17 cellular contexts compared by ENCODE assay signal in the genomic region with DNA sequence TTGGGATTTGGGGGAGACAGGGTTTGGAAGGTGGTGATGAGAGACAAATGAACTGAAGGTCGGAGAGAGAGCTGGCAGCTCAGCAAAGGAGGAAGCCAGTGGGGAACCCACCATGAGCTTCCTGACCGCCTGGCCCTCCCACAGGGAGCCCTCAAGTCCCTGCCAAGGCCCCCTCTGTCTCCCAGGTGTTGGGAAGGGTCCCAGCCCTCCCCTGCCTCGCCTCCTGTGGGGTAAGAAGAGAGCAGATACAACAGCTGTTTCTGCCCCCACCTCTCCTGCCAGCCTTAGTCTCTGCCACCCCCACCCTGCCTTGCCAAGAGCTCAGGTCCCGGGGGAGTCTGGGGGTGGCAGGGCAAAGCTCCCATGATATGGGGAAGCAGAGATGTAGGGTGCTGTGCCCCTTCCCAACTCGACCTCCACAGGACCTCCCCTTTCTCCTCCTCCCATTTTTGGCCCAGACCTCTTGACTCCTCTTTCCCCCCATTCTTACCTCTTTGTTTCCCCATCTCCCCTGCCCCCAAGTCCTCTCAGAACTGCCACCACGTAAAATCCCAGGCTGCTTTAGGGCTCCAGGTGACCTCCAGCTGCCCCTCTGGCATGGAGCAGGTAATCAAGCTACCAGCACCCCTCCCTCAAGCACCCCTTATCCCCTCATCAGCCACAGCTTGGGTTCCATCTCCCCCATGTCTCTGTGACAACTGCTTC. TPM values are rescaled to one million over a fixed set of nuclear protein-coding genes. Genes with fewer than 3 reads are reported as not detected.
A peak's percentile ranks its signal among the peaks of the same experiment; 100 is the strongest.
DNase-seq lines count a peak whose midpoint lies in the region; ATAC-seq and TF ChIP-seq lines count a peak whose summit lies in the region.
"Had no signal": no experiment of that assay in that cellular context is flagged by ENCODE, and none has a peak within 500 bp of the region (broad histone marks: within the 10 kb centered on the region; RNA-seq: fewer than 3 reads in every experiment).

No MANE protein-coding gene starts in this region.

- intact Hi-C loops in activated B cell treated with CpG ODN at 0.5 μM for 24 hours (cut with micrococcal nuclease) (no loop called here), right cardiac atrium (cut with DNase I) (loop anchor here in 2 of 4 donors (10.0 kb wide), 1 partner anchor 54 kb away; no protein-coding TSS in a partner anchor), sigmoid colon (cut with DNase I) (no loop called here)

- peak overlapping the region; percentile 62 to 91 (median 84); a peak in 21 of 22 replicates for H3K9ac ChIP-seq in BLaER1 treated with 17β-estradiol and CSF1 and Interleukin-3, amounts not matched to agents 10 nM and 100 nM

- H3K4me3 Mint-ChIP-seq in activated B cell treated with CpG ODN at 0.5 μM for 24 hours: no peak overlapping the region
- H3K4me3 Mint-ChIP-seq: activated naive CD4-positive, alpha-beta T cell treated with anti-CD3 and anti-CD28 coated beads for 36 hours had no signal

- TF ChIP-seq POLR2A in sigmoid colon (IDR thresholded peaks at IDR 0.05): no peak

- in situ Hi-C loops in ACHN (cut with HindIII; ENCODE audit: low pct_ligation_motif_present, low pct_unique_long_range_greater_than_20kb, low sequenced_read_pairs): no loop called here

- peak overlapping the region; percentile 25 for H3K27ac Mint-ChIP-seq in activated B cell treated with CpG ODN at 0.5 μM for 24 hours
- H3K27ac Mint-ChIP-seq: activated naive CD4-positive, alpha-beta T cell treated with anti-CD3 and anti-CD28 coated beads for 36 hours had no signal

- peaks cover 0 to 42% (median 17%) of the 10 kb centered on the region in 11 experiments; a peak in 17 of 22 replicates for H3K36me3 ChIP-seq in BLaER1 treated with 17β-estradiol and CSF1 and Interleukin-3, amounts not matched to agents 10 nM and 100 nM
- no peaks in the 10 kb centered on the region for H3K36me3 ChIP-seq in sigmoid colon
- H3K36me3 ChIP-seq: neutrophil had no signal

- no peak for TF ChIP-seq EP300 in sigmoid colon (IDR thresholded peaks at IDR 0.05)

- H3K27ac ChIP-seq in BLaER1 treated with 17β-estradiol and CSF1 and Interleukin-3, amounts not matched to agents 10 nM and 100 nM: peak overlapping the region; percentile 66 to 92 (median 86); a peak in 21 of 22 replicates
- H3K27ac ChIP-seq in right cardiac atrium (ENCODE audit: low read length) (peak overlapping the region; percentile 92), sigmoid colon (peak overlapping the region; percentile 83 to 94 (median 90))
- H3K27ac ChIP-seq: neutrophil had no signal

- TF ChIP-seq CTCF in activated B cell treated with CpG ODN at 0.5 μM for 24 hours (IDR thresholded peaks at IDR 0.05) (no peak), sigmoid colon (IDR thresholded peaks at IDR 0.05) (no peak)

- H3K9me3 Mint-ChIP-seq in activated B cell treated with CpG ODN at 0.5 μM for 24 hours: no peaks in the 10 kb centered on the region
- H3K9me3 Mint-ChIP-seq: activated naive CD4-positive, alpha-beta T cell treated with anti-CD3 and anti-CD28 coated beads for 36 hours had no signal

- H3K4me2 ChIP-seq in BLaER1 treated with 17β-estradiol and CSF1 and Interleukin-3, amounts not matched to agents 10 nM and 100 nM: peak overlapping the region; percentile 84 to 100 (median 97)
- H3K4me2 ChIP-seq: hepatocyte had no signal

- H3K9me3 ChIP-seq in BLaER1 treated with 17β-estradiol and CSF1 and Interleukin-3, amounts not matched to agents 10 nM and 100 nM (replicated peaks in 1 of 11): peaks cover 0 to 14% (median 3%) of the 10 kb centered on the region in 11 experiments; a peak in 6 of 22 replicates
- H3K9me3 ChIP-seq in right cardiac atrium (ENCODE audit: control insufficient read depth, low read length): no peaks in the 10 kb centered on the region
- H3K9me3 ChIP-seq in sigmoid colon: no peaks in the 10 kb centered on the region
- H3K9me3 ChIP-seq: neutrophil had no signal

- no peaks in the 10 kb centered on the region for H3K27me3 Mint-ChIP-seq in activated B cell treated with CpG ODN at 0.5 μM for 24 hours

- WGBS in right cardiac atrium: 76% methylated on average over 6 of the region's 6 CpGs
- WGBS in sigmoid colon, 2 donors: 72 to 90% methylated on average over 6 of the region's 6 CpGs

- peaks cover 6% of the 10 kb centered on the region for H3K36me3 Mint-ChIP-seq in activated B cell treated with CpG ODN at 0.5 μM for 24 hours (ENCODE audit: low read depth)

- POLR2A ChIA-PET in activated B cell treated with CpG ODN at 0.5 μM for 24 hours (lab: Charles Lee): interaction anchor here (1.0 to 5.5 kb wide), 5 partner anchors 10 to 99 kb away, joined by 3 to 27 read pairs (median 4); a partner anchor contains a TSS

- H3K4me1 Mint-ChIP-seq in activated B cell treated with CpG ODN at 0.5 μM for 24 hours: peaks cover 37% of the 10 kb centered on the region

- no peaks in the 10 kb centered on the region for H3K27me3 ChIP-seq in BLaER1 treated with 17β-estradiol and CSF1 and Interleukin-3, amounts not matched to agents 10 nM and 100 nM
- H3K27me3 ChIP-seq in right cardiac atrium (ENCODE audit: control insufficient read depth, insufficient read depth): no peaks in the 10 kb centered on the region
- no peaks in the 10 kb centered on the region for H3K27me3 ChIP-seq in sigmoid colon
- H3K27me3 ChIP-seq: hepatocyte had no signal

- peaks cover 90 to 97% (median 94%) of the 10 kb centered on the region in 10 experiments for H3K4me1 ChIP-seq in BLaER1 treated with 17β-estradiol and CSF1 and Interleukin-3, amounts not matched to agents 10 nM and 100 nM
- H3K4me1 ChIP-seq in right cardiac atrium (ENCODE audit: control insufficient read depth, insufficient read depth, low read length): peaks cover 24% of the 10 kb centered on the region
- H3K4me1 ChIP-seq in sigmoid colon: peaks cover 0 to 45% (median 40%) of the 10 kb centered on the region in 4 donors

- H3K4me3 ChIP-seq in BLaER1 treated with 17β-estradiol and CSF1 and Interleukin-3, amounts not matched to agents 10 nM and 100 nM: peak overlapping the region; percentile 10 to 75 (median 62); a peak in 18 of 20 replicates
- peak overlapping the region; percentile 25 for H3K4me3 ChIP-seq in right cardiac atrium (ENCODE audit: low read length)
- no peak overlapping the region for H3K4me3 ChIP-seq in sigmoid colon
- H3K4me3 ChIP-seq: hepatocyte had no signal

- ATAC-seq in activated B cell treated with CpG ODN at 0.5 μM for 24 hours (ENCODE audit: low read depth): no peak
- ATAC-seq in right cardiac atrium: no peak
- no peak for ATAC-seq in GM21390 (IDR thresholded peaks at IDR 0.05; ENCODE audit: unreplicated experiment)

- H4K20me1 ChIP-seq in BLaER1 treated with 17β-estradiol and CSF1 and Interleukin-3, amounts not matched to agents 10 nM and 100 nM: no peaks in the 10 kb centered on the region

- no peak for DNase-seq in activated B cell treated with CpG ODN at 0.5 μM for 24 hours
- DNase-seq in right cardiac atrium: peak in 1 of 3 donors; percentile 53
- no peak for DNase-seq in sigmoid colon
- no peak for DNase-seq in activated CD4-positive, alpha-beta T cell treated with anti-CD3 and anti-CD28 coated beads for 4 hours
- no peak for DNase-seq in dedifferentiated amniotic fluid mesenchymal stem cell (ENCODE audit: extremely low spot score)
- DNase-seq in ACHN: no peak
- DNase-seq: activated CD4-positive, alpha-beta T cell treated with anti-CD3 and anti-CD28 coated beads, Interleukin-2, amount 50 U/mL, for 4 hours; activated naive CD4-positive, alpha-beta T cell treated with anti-CD3 and anti-CD28 coated beads for 36 hours; DMS79; NCI-H1105 treated with DMSO at 0.1 percent for 48 hours; NCI-H510A treated with DMSO at 0.1 percent for 48 hours; T-helper 2 cell had no signal

- CTCF ChIA-PET in activated B cell treated with CpG ODN at 0.5 μM for 24 hours (lab: Charles Lee): interaction anchor here (0.9 to 3.8 kb wide), 4 partner anchors 41 to 118 kb away, joined by 3 to 38 read pairs (median 4); no protein-coding TSS in a partner anchor

RNA-seq across cellular contexts. Expression of a gene that starts 0.6 kb away (rescaled TPM):
- 0.31 and 0.69 TPM in 2 replicates for total RNA-seq in activated B cell treated with CpG ODN at 0.5 μM for 24 hours
- 1,000 to 10,000 TPM; 1,233 to 1,764 (median 1,522) TPM for total RNA-seq in right cardiac atrium
- 2,571 TPM for polyA plus RNA-seq in right cardiac atrium
- total RNA-seq in sigmoid colon: 10 to 100 TPM in 2 of 4 donors, 1 to 10 TPM in 2; 2.3 to 22.2 (median 10.9) TPM
- 1 to 10 TPM; 3.2 to 6.6 (median 4.4) TPM for polyA plus RNA-seq in sigmoid colon
- total RNA-seq: activated naive CD4-positive, alpha-beta T cell treated with anti-CD3 and anti-CD28 coated beads for 36 hours; ureter had no signal

RNA-seq across cellular contexts. Expression of a gene that starts 1.5 kb away (rescaled TPM):
- total RNA-seq in activated B cell treated with CpG ODN at 0.5 μM for 24 hours (16.2 and 17.6 TPM in 2 replicates), right cardiac atrium (100 to 1,000 TPM; 183 to 265 (median 220) TPM), sigmoid colon (100 to 1,000 TPM in 3 of 4 donors, 10 to 100 TPM in 1; 86.3 to 305 (median 278) TPM)
- polyA plus RNA-seq in right cardiac atrium (295 TPM), sigmoid colon (100 to 1,000 TPM; 113 to 302 (median 126) TPM)

RNA-seq across cellular contexts. Expression of a gene that starts 5.1 kb away (rescaled TPM):
- total RNA-seq in activated B cell treated with CpG ODN at 0.5 μM for 24 hours (140 and 148 TPM in 2 replicates), right cardiac atrium (10 to 100 TPM; 56.1 to 75.3 (median 66.1) TPM), sigmoid colon (10 to 100 TPM; 44.8 to 57.8 (median 50.2) TPM)
- polyA plus RNA-seq in right cardiac atrium (65.0 TPM), sigmoid colon (10 to 100 TPM; 35.4 to 65.4 (median 38.6) TPM)

RNA-seq across cellular contexts. Expression of a gene that starts 12.7 kb away (rescaled TPM):
- total RNA-seq in activated B cell treated with CpG ODN at 0.5 μM for 24 hours (not detected in 2 replicates), right cardiac atrium (1 to 10 TPM; 2.5 to 5.6 (median 3.8) TPM), sigmoid colon (1 to 10 TPM in 1 of 4 donors, under 1 TPM in 1, not detected in 2; 0.82 to 1.8 TPM)
- polyA plus RNA-seq in right cardiac atrium (4.3 TPM), sigmoid colon (1,000 to 10,000 TPM in 1 of 3 donors, 100 to 1,000 TPM in 2; 789 to 1,144 (median 825) TPM)
- total RNA-seq: activated naive CD4-positive, alpha-beta T cell treated with anti-CD3 and anti-CD28 coated beads for 36 hours had no signal

RNA-seq across cellular contexts. Expression of a gene that starts 15.9 kb away (rescaled TPM):
- total RNA-seq in activated B cell treated with CpG ODN at 0.5 μM for 24 hours: not detected in 2 replicates
- 10 to 100 TPM; 42.6 to 56.1 (median 44.3) TPM for total RNA-seq in right cardiac atrium
- polyA plus RNA-seq in right cardiac atrium: 73.9 TPM
- 10 to 100 TPM; 35.6 to 49.9 (median 39.7) TPM for total RNA-seq in sigmoid colon
- 100 to 1,000 TPM; 332 to 492 (median 370) TPM for polyA plus RNA-seq in sigmoid colon
- total RNA-seq: activated naive CD4-positive, alpha-beta T cell treated with anti-CD3 and anti-CD28 coated beads for 36 hours had no signal

Comparison
In these comparisons a context has a peak if more than half of its experiments do, and no peak if none do; other contexts are left out.
1. H3K4me3 ChIP-seq: peak in BLaER1 treated with 17β-estradiol and CSF1 and Interleukin-3, amounts not matched to agents 10 nM and 100 nM (10 of 10) and right cardiac atrium (single experiment); none in sigmoid colon (0 of 4).
2. RNA of a gene that starts 0.6 kb away (total RNA-seq): 1,233 to 1,764 TPM in right cardiac atrium; 2.3 to 22.2 TPM in sigmoid colon and 0.31 to 0.69 TPM in activated B cell treated with CpG ODN at 0.5 μM for 24 hours; every median in the first group is over 10 times any median in the second.
3. Peak in every context shown above with its lines, with median percentiles within 50 percentile points of each other: H3K27ac ChIP-seq.